ENCODE assay signal across 8 cellular contexts in the genomic region with DNA sequence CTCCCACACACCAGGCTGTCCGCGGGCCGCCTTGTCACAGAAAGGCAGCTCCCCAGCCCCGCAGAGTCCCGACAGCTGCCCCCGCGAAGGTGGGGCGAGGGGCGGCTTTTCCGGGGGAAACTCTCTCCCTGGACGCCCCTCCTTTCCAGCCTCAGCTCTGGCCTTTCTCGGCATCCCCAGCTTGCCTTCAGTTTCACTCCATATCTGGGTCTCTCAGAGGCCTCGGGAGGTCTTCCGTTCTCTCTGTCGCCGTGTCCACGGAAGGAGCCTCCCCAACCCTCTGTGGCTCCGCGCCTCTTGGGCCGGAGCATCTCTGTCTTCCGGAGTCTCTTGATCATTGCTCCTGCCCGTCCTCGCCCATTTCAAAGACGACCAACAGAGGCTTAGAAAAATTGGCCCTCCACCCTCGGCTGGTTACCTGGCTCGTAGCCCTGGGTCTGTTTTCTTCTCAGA. TPM values are rescaled to one million over a fixed set of nuclear protein-coding genes. Genes with fewer than 3 reads are reported as not detected.
DNase-seq lines count a peak whose midpoint lies in the region; ATAC-seq, FAIRE-seq and TF ChIP-seq lines count a peak whose summit lies in the region.

No MANE protein-coding gene starts in this region.

- peak overlapping the region; percentile 67 for H3K4me3 Mint-ChIP-seq in activated naive CD4-positive, alpha-beta T cell treated with anti-CD3 and anti-CD28 coated beads, Interleukin-2, amount 10 ng/mL, durations not matched to agents 7 days and 5 days

- no peak for FAIRE-seq in keratinocyte (lab: Jason Lieb, UNC)

- no peak overlapping the region for H3K27ac ChIP-seq in keratinocyte (ENCODE audit: control insufficient read depth, insufficient read depth, low read length)
- no peak overlapping the region for H3K27ac ChIP-seq in upper lobe of left lung

- H3K27me3 ChIP-seq in keratinocyte (ENCODE audit: control insufficient read depth, extremely low read depth, insufficient read depth, low read length) (peaks cover 93% of the 10 kb centered on the region), upper lobe of left lung (peaks cover 9 to 65% (median 43%) of the 10 kb centered on the region in 4 donors)

- H3K36me3 ChIP-seq in keratinocyte (ENCODE audit: control insufficient read depth in 2 of 2, extremely low read depth in 1 of 2, insufficient read depth in 2 of 2, low read length in 2 of 2) (no peaks in the 10 kb centered on the region), upper lobe of left lung (no peaks in the 10 kb centered on the region)

- ATAC-seq in upper lobe of left lung (ENCODE audit: low FRiP score in 2 of 2) (peak in 1 of 2 donors; percentile 40), HG02798 (IDR thresholded peaks at IDR 0.05; ENCODE audit: poor library complexity, unreplicated experiment) (no peak), HG03095 (IDR thresholded peaks at IDR 0.05; ENCODE audit: unreplicated experiment) (no peak)

- H3K79me2 ChIP-seq in keratinocyte (ENCODE audit: control insufficient read depth, insufficient read depth, low read length): no peaks in the 10 kb centered on the region

- no peaks in the 10 kb centered on the region for H4K20me1 ChIP-seq in keratinocyte (ENCODE audit: control insufficient read depth, extremely low read depth, insufficient read depth, low read length)

- TF ChIP-seq EP300 in upper lobe of left lung (IDR thresholded peaks at IDR 0.05): no peak

- H3K27me3 Mint-ChIP-seq in activated naive CD4-positive, alpha-beta T cell treated with anti-CD3 and anti-CD28 coated beads, Interleukin-2, amount 10 ng/mL, durations not matched to agents 7 days and 5 days: peaks cover 89% of the 10 kb centered on the region

- DNase-seq in activated naive CD4-positive, alpha-beta T cell treated with anti-CD3 and anti-CD28 coated beads, Interleukin-2, amount 10 ng/mL, durations not matched to agents 7 days and 5 days: no peak
- no peak for DNase-seq in activated naive CD4-positive, alpha-beta T cell treated with anti-CD3 and anti-CD28 coated beads, Interleukin-2, amount 50 U/mL, for 16 hours
- DNase-seq in activated CD4-positive, CD25-positive, alpha-beta regulatory T cell treated with anti-CD3 and anti-CD28 coated beads, Interleukin-2, amount 50 U/mL, for 72 hours: peak; percentile 30
- DNase-seq in keratinocyte (ENCODE audit: low read depth, low spot score): no peak
- DNase-seq in upper lobe of left lung: peak in 1 of 2 donors; percentile 64
- DNase-seq in activated gamma-delta T cell (lab: John Stamatoyannopoulos, UW): no peak

- TF ChIP-seq CTCF in keratinocyte (optimal IDR thresholded peaks at IDR 0.05 in 1 of 3, IDR thresholded peaks at IDR 0.05 in 1 of 3, conservative IDR thresholded peaks at IDR 0.05 in 1 of 3; ENCODE audit: extremely low read depth in 1 of 3, insufficient read depth in 2 of 3, low read length in 3 of 3): no peak
- TF ChIP-seq CTCF in upper lobe of left lung (IDR thresholded peaks at IDR 0.05): no peak

- H3K4me2 ChIP-seq in keratinocyte (ENCODE audit: control insufficient read depth, extremely low read depth, insufficient read depth, low read depth, low read length): peak overlapping the region; percentile 84

- dilution Hi-C loops in keratinocyte (cut with MboI; ENCODE audit: extremely low pct_ligation_motif_present, low sequenced_read_pairs): no loop called here

- TF ChIP-seq POLR2A in upper lobe of left lung (IDR thresholded peaks at IDR 0.05): no peak

- WGBS in upper lobe of left lung, 2 donors: 4 to 9% methylated on average over 15 to 26 of the region's 26 CpGs

- H3K9me1 ChIP-seq in keratinocyte (ENCODE audit: control insufficient read depth, extremely low read depth, insufficient read depth, low read length): no peaks in the 10 kb centered on the region

- no peak overlapping the region for H3K27ac Mint-ChIP-seq in activated naive CD4-positive, alpha-beta T cell treated with anti-CD3 and anti-CD28 coated beads, Interleukin-2, amount 10 ng/mL, durations not matched to agents 7 days and 5 days

- H2AFZ ChIP-seq in keratinocyte (ENCODE audit: control insufficient read depth, low read length): peak overlapping the region; percentile 60

- peak overlapping the region; percentile 20 to 62 (median 54) for H3K4me3 ChIP-seq in keratinocyte (ENCODE audit: control insufficient read depth in 2 of 3, extremely low read depth in 1 of 3, insufficient read depth in 2 of 3, low read depth in 1 of 3, low read length in 3 of 3)
- H3K4me3 ChIP-seq in upper lobe of left lung: peak overlapping the region in 3 of 4 donors; percentile 13 to 42 (median 34)

- peaks cover 16% of the 10 kb centered on the region for H3K4me1 ChIP-seq in keratinocyte (ENCODE audit: control insufficient read depth, extremely low read depth, insufficient read depth, low read length)
- H3K4me1 ChIP-seq in upper lobe of left lung: peaks cover 25 to 45% (median 29%) of the 10 kb centered on the region in 4 donors

- no peak overlapping the region for H3K9ac ChIP-seq in keratinocyte (ENCODE audit: control insufficient read depth, extremely low read depth, insufficient read depth, low read length)

- CTCF ChIA-PET in activated naive CD4-positive, alpha-beta T cell treated with anti-CD3 and anti-CD28 coated beads, Interleukin-2, amount 10 ng/mL, durations not matched to agents 7 days and 5 days (lab: Charles Lee): no interaction called here

- H3K9me3 ChIP-seq in keratinocyte (ENCODE audit: control insufficient read depth, low read depth, low read length) (no peaks in the 10 kb centered on the region), upper lobe of left lung (no peaks in the 10 kb centered on the region)

- H3K36me3 Mint-ChIP-seq in activated naive CD4-positive, alpha-beta T cell treated with anti-CD3 and anti-CD28 coated beads, Interleukin-2, amount 10 ng/mL, durations not matched to agents 7 days and 5 days: peaks cover 6% of the 10 kb centered on the region

- peaks cover under 1% of the 10 kb centered on the region for H3K9me3 Mint-ChIP-seq in activated naive CD4-positive, alpha-beta T cell treated with anti-CD3 and anti-CD28 coated beads, Interleukin-2, amount 10 ng/mL, durations not matched to agents 7 days and 5 days

- H3K4me1 Mint-ChIP-seq in activated naive CD4-positive, alpha-beta T cell treated with anti-CD3 and anti-CD28 coated beads, Interleukin-2, amount 10 ng/mL, durations not matched to agents 7 days and 5 days: peaks cover 18% of the 10 kb centered on the region

RNA-seq across cellular contexts. Expression of a gene that starts 6.1 kb away (rescaled TPM):
- polyA plus RNA-seq in keratinocyte: 0.06 to 0.10 TPM in 2 of 3 replicates, not detected in the other
- polyA plus RNA-seq in keratinocyte (2011; ENCODE audit: low read depth): not detected
- polyA plus RNA-seq in keratinocyte (2011; cell fraction: cytosol; rRNA removed): 0.04 and 0.18 TPM in 2 replicates
- polyA plus RNA-seq in keratinocyte (2011; cell fraction: nucleus; rRNA removed): 0.09 and 0.13 TPM in 2 replicates
- polyA plus RNA-seq in keratinocyte (2012; ENCODE audit: low replicate concordance): not detected in 2 replicates
- polyA minus RNA-seq in keratinocyte: not detected in 3 replicates
- polyA minus RNA-seq in keratinocyte (2011; cell fraction: cytosol; rRNA and poly(A)+ RNA removed): not detected
- polyA minus RNA-seq in keratinocyte (2011; cell fraction: nucleus; rRNA and poly(A)+ RNA removed): 0.32 TPM in 1 of 2 replicates, not detected in the other
- 10 to 100 TPM in 1 of 6 donors, 1 to 10 TPM in 4, not detected in 1; 1.1 to 16.8 (median 1.8) TPM for total RNA-seq in upper lobe of left lung
